In the genomic region with DNA sequence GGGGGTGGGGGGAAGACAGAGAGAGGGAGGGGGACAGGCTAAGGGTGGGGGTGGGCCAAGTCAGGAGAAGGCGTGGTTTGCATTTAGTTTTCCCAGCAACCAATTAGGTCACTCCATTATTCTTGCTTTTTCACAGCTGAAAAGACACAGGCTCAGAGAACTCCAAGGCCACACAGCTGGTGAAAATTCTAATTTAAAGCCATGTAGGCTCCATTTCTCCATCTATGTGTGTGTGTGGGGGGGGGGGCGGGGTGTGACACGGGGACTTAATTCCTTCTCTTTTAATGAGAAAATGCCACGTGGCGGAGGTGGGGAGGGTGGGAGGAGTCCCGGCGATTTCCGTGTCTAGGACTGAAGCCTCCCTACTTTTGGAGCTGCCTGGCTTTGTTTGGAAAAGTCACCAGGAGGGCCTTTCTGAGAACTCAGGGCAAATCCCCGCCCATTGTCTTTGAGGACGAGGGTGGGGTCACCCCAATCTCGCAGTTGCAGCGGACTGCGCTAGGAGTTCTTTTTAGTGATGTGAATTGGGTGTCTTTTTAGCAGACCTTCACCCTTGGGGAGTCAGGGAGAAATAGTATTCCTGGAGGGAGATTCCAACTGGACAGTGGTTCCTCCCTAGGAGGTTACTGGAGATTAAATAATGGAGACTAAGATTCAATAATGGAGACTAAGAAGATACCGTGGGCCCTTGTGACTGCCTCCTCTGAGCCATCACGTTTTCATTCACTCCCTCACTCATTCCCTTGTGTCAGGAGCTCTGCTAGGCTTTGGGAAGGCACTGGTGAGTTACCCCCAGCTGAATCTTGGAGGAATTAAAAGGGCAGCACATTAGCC, we compare ENCODE assay signal across 20 cellular contexts. TPM values are rescaled to one million over a fixed set of nuclear protein-coding genes. Genes with fewer than 3 reads are reported as not detected.
DNase-seq lines count a peak whose midpoint lies in the region; ATAC-seq and TF ChIP-seq lines count a peak whose summit lies in the region.
"Had no signal": no experiment of that assay in that cellular context is flagged by ENCODE, and none has a peak within 500 bp of the region (broad histone marks: within the 10 kb centered on the region; RNA-seq: fewer than 3 reads in every experiment).

No MANE protein-coding gene starts in this region.

- H3K4me3 ChIP-seq in SK-N-SH (ENCODE audit: low read depth in 2 of 2, low read length in 1 of 2), result no peak overlapping the region
- peak overlapping the region; percentile 45 for H3K4me3 ChIP-seq in iPS-20b (ENCODE audit: low read length)
- no peak overlapping the region for H3K4me3 ChIP-seq in upper lobe of right lung
- H3K4me3 ChIP-seq: prostate gland, spleen had no signal

- H3K36me3 Mint-ChIP-seq in activated T-helper 17 cell treated with anti-CD3 and anti-CD28 coated beads, Interleukin-2, amount 50 U/mL, for 72 hours (ENCODE audit: low read depth), result no peaks in the 10 kb centered on the region
- H3K36me3 Mint-ChIP-seq: activated naive CD8-positive, alpha-beta T cell treated with anti-CD3 and anti-CD28 coated beads, Interleukin-2, amount 10 ng/mL, durations not matched to agents 7 days and 5 days; naive B cell; stimulated activated naive B cell treated with anti-CD40 and anti-IgM and Interleukin-4, amounts not matched to agents 10 μg/mL and 1 μg/mL and 100 μg/mL, for 72 hours; type B pancreatic cell had no signal

- TF ChIP-seq CTCF in SK-N-SH (IDR thresholded peaks at IDR 0.05) (no peak), upper lobe of right lung (IDR thresholded peaks at IDR 0.05) (no peak)

- POLR2A ChIA-PET in SK-N-SH (lab: Yijun Ruan, JAX), result no interaction called here

- CTCF ChIA-PET in SK-N-SH (lab: Yijun Ruan, JAX), result interaction anchor here (0.6 to 1.2 kb wide), 3 partner anchors 10 to 21 kb away, joined by 3 to 6 read pairs (median 5); no protein-coding TSS in a partner anchor

- H3K4me3 Mint-ChIP-seq in activated T-helper 17 cell treated with anti-CD3 and anti-CD28 coated beads, Interleukin-2, amount 50 U/mL, for 72 hours, result no peak overlapping the region
- H3K4me3 Mint-ChIP-seq: activated naive CD8-positive, alpha-beta T cell treated with anti-CD3 and anti-CD28 coated beads, Interleukin-2, amount 10 ng/mL, durations not matched to agents 7 days and 5 days; naive B cell; stimulated activated naive B cell treated with anti-CD40 and anti-IgM and Interleukin-4, amounts not matched to agents 10 μg/mL and 1 μg/mL and 100 μg/mL, for 72 hours; type B pancreatic cell had no signal

- H3K9me3 Mint-ChIP-seq in activated T-helper 17 cell treated with anti-CD3 and anti-CD28 coated beads, Interleukin-2, amount 50 U/mL, for 72 hours, result no peaks in the 10 kb centered on the region
- H3K9me3 Mint-ChIP-seq: activated naive CD8-positive, alpha-beta T cell treated with anti-CD3 and anti-CD28 coated beads, Interleukin-2, amount 10 ng/mL, durations not matched to agents 7 days and 5 days; naive B cell; stimulated activated naive B cell treated with anti-CD40 and anti-IgM and Interleukin-4, amounts not matched to agents 10 μg/mL and 1 μg/mL and 100 μg/mL, for 72 hours; type B pancreatic cell had no signal

- no peaks in the 10 kb centered on the region for H4K20me1 ChIP-seq in SK-N-SH (ENCODE audit: insufficient read depth)

- no peak for TF ChIP-seq EP300 in SK-N-SH (IDR thresholded peaks at IDR 0.05; ENCODE audit: borderline replicate concordance in 1 of 2, low read depth in 1 of 2, low read length in 1 of 2)

- peaks cover 0 to 11% of the 10 kb centered on the region in 2 experiments; a peak in 2 of 4 replicates for H3K4me1 ChIP-seq in SK-N-SH (ENCODE audit: control insufficient read depth in 1 of 2, insufficient read depth in 2 of 2, low read depth in 1 of 2, low read length in 1 of 2)
- H3K4me1 ChIP-seq in iPS-20b (ENCODE audit: insufficient read depth, low read length), result peaks cover 13% of the 10 kb centered on the region; the same call in 1 of the 2 replicates
- H3K4me1 ChIP-seq in upper lobe of right lung, result peaks cover 25% of the 10 kb centered on the region
- H3K4me1 ChIP-seq: prostate gland had no signal

- no peak overlapping the region for H3K4me2 ChIP-seq in SK-N-SH

- H3K9ac ChIP-seq in SK-N-SH, result peak overlapping the region; percentile 12; the same call in 1 of the 2 replicates
- H3K9ac ChIP-seq in iPS-20b (ENCODE audit: low read depth, low read length), result peak overlapping the region; percentile 47; the same call in 1 of the 2 replicates

- peaks cover 54% of the 10 kb centered on the region for H3F3A ChIP-seq in SK-N-SH (replicated peaks; ENCODE audit: insufficient read depth)

- H2AFZ ChIP-seq in SK-N-SH (ENCODE audit: low read depth), result peak overlapping the region; percentile 43; the same call in 1 of the 2 replicates

- H3K4me1 Mint-ChIP-seq in activated T-helper 17 cell treated with anti-CD3 and anti-CD28 coated beads, Interleukin-2, amount 50 U/mL, for 72 hours, result peaks cover 9% of the 10 kb centered on the region

- H3K27ac ChIP-seq in SK-N-SH (ENCODE audit: low read depth in 2 of 2, low read length in 1 of 2) (peak overlapping the region in 1 of 2 experiments; percentile 60; a peak in 2 of 4 replicates), iPS-20b (ENCODE audit: low read length) (no peak overlapping the region), upper lobe of right lung (no peak overlapping the region)
- H3K27ac ChIP-seq: C4-2B, prostate gland, spleen had no signal

- no peaks in the 10 kb centered on the region for H3K9me3 ChIP-seq in SK-N-SH
- no peaks in the 10 kb centered on the region for H3K9me3 ChIP-seq in iPS-20b (ENCODE audit: insufficient read depth, low read depth, low read length)
- H3K9me3 ChIP-seq in upper lobe of right lung, result no peaks in the 10 kb centered on the region
- H3K9me3 ChIP-seq: prostate gland, spleen had no signal

- H3K79me2 ChIP-seq in SK-N-SH (ENCODE audit: insufficient read depth), result no peaks in the 10 kb centered on the region

- ATAC-seq in SK-N-SH treated with all-trans-retinoic acid at 6 μM for 48 hours (no peak), upper lobe of right lung (peak; percentile 48), GM18517 (IDR thresholded peaks at IDR 0.05; ENCODE audit: unreplicated experiment) (no peak), HG02973 (IDR thresholded peaks at IDR 0.05; ENCODE audit: unreplicated experiment) (no peak)
- ATAC-seq in activated T-helper 17 cell treated with anti-CD3 and anti-CD28 coated beads, Interleukin-2, amount 50 U/mL, for 72 hours (replicated peaks), result no peak
- ATAC-seq: stimulated activated naive B cell treated with anti-CD40 and anti-IgM and Interleukin-4, amounts not matched to agents 10 μg/mL and 1 μg/mL and 100 μg/mL, for 72 hours had no signal

- intact Hi-C loops in upper lobe of right lung (cut with DNase I), result no loop called here

- H3K27me3 Mint-ChIP-seq in activated T-helper 17 cell treated with anti-CD3 and anti-CD28 coated beads, Interleukin-2, amount 50 U/mL, for 72 hours, result no peaks in the 10 kb centered on the region
- H3K27me3 Mint-ChIP-seq: activated naive CD8-positive, alpha-beta T cell treated with anti-CD3 and anti-CD28 coated beads, Interleukin-2, amount 10 ng/mL, durations not matched to agents 7 days and 5 days; naive B cell; stimulated activated naive B cell treated with anti-CD40 and anti-IgM and Interleukin-4, amounts not matched to agents 10 μg/mL and 1 μg/mL and 100 μg/mL, for 72 hours; type B pancreatic cell had no signal

- DNase-seq in SK-N-SH (no peak), upper lobe of right lung (peak; percentile 74), foreskin melanocyte (no peak)
- DNase-seq: activated CD4-positive, alpha-beta T cell treated with anti-CD3 and anti-CD28 coated beads for 48 hours; activated naive CD8-positive, alpha-beta T cell treated with anti-CD3 and anti-CD28 coated beads, Interleukin-2, amount 10 ng/mL, durations not matched to agents 7 days and 5 days; effector CD4-positive, alpha-beta T cell; MV-4-11; naive B cell; NCI-H2081 treated with DMSO at 0.1 percent for 48 hours; NCI-H524 treated with DMSO at 0.1 percent for 48 hours; spleen; stimulated activated naive B cell treated with anti-CD40 and anti-IgM and Interleukin-4, amounts not matched to agents 10 μg/mL and 1 μg/mL and 100 μg/mL, for 72 hours had no signal

- no peaks in the 10 kb centered on the region for H3K27me3 ChIP-seq in SK-N-SH (ENCODE audit: insufficient read depth)
- H3K27me3 ChIP-seq in iPS-20b (ENCODE audit: insufficient read depth, low read length), result no peaks in the 10 kb centered on the region
- no peaks in the 10 kb centered on the region for H3K27me3 ChIP-seq in upper lobe of right lung
- H3K27me3 ChIP-seq: spleen had no signal

- H3K36me3 ChIP-seq in SK-N-SH (replicated peaks in 1 of 2; ENCODE audit: control insufficient read depth in 1 of 2, insufficient read depth in 2 of 2, low read length in 1 of 2), result no peaks in the 10 kb centered on the region
- H3K36me3 ChIP-seq in iPS-20b (ENCODE audit: insufficient read depth, low read depth, low read length), result no peaks in the 10 kb centered on the region
- H3K36me3 ChIP-seq in upper lobe of right lung, result no peaks in the 10 kb centered on the region
- H3K36me3 ChIP-seq: prostate gland, spleen had no signal

- no peaks in the 10 kb centered on the region for H3K9me2 ChIP-seq in SK-N-SH

- H3K27ac Mint-ChIP-seq in activated T-helper 17 cell treated with anti-CD3 and anti-CD28 coated beads, Interleukin-2, amount 50 U/mL, for 72 hours, result peak overlapping the region; percentile 39
- H3K27ac Mint-ChIP-seq: activated naive CD8-positive, alpha-beta T cell treated with anti-CD3 and anti-CD28 coated beads, Interleukin-2, amount 10 ng/mL, durations not matched to agents 7 days and 5 days; stimulated activated naive B cell treated with anti-CD40 and anti-IgM and Interleukin-4, amounts not matched to agents 10 μg/mL and 1 μg/mL and 100 μg/mL, for 72 hours; type B pancreatic cell had no signal

- no peak for TF ChIP-seq RAD21 in SK-N-SH (IDR thresholded peaks at IDR 0.05; ENCODE audit: low read length)

- WGBS in SK-N-SH (ENCODE audit: low lambda C conversion rate), result 81% methylated on average over 15 of the region's 15 CpGs

TF ChIP-seq in SK-N-SH, 30 proteins besides CTCF, POLR2A, EP300 and RAD21:
- TF ChIP-seq TEAD4 (IDR thresholded peaks at IDR 0.05; ENCODE audit: borderline replicate concordance, insufficient read depth), result no peak
- TF ChIP-seq ELF1 (IDR thresholded peaks at IDR 0.05), result no peak
- peak; percentile 41; the same call in 1 of the 2 replicates for TF ChIP-seq RFX5 (IDR thresholded peaks at IDR 0.05; ENCODE audit: low read length)

TF ChIP-seq in SK-N-SH treated with all-trans-retinoic acid at 6 μM for 48 hours, 23 proteins besides CTCF, POLR2A, EP300 and RAD21 (continues in another document):
- no peak for TF ChIP-seq ZFP30 (CRISPR knock-in tag; IDR thresholded peaks at IDR 0.05)
- no peak for TF ChIP-seq ZNF70 (CRISPR knock-in tag; IDR thresholded peaks at IDR 0.05)
- no peak for TF ChIP-seq GLIS3 (CRISPR knock-in tag; IDR thresholded peaks at IDR 0.05)
- TF ChIP-seq ZFP3 (CRISPR knock-in tag; IDR thresholded peaks at IDR 0.05), result no peak
- TF ChIP-seq ZC3H10 (CRISPR knock-in tag; IDR thresholded peaks at IDR 0.05), result no peak

RNA-seq across cellular contexts. Expression of gene PTPRJ, which starts 36.4 kb away (rescaled TPM):
- 4.5 and 4.7 TPM in 2 replicates for polyA plus RNA-seq in SK-N-SH (2012; rRNA removed)
- polyA plus RNA-seq in SK-N-SH (2012; cell fraction: cytosol; rRNA removed), result 5.0 and 5.4 TPM in 2 replicates
- 5.6 and 8.6 TPM in 2 replicates for polyA plus RNA-seq in SK-N-SH (2012; cell fraction: nucleus; rRNA removed)
- 10 to 100 TPM; 36.1 to 52.8 TPM for total RNA-seq in activated T-helper 17 cell treated with anti-CD3 and anti-CD28 coated beads, Interleukin-2, amount 50 U/mL, for 72 hours
- total RNA-seq in upper lobe of right lung, result 34.9 TPM
